ENCODE assay signal across 29 cellular contexts in the genomic region with DNA sequence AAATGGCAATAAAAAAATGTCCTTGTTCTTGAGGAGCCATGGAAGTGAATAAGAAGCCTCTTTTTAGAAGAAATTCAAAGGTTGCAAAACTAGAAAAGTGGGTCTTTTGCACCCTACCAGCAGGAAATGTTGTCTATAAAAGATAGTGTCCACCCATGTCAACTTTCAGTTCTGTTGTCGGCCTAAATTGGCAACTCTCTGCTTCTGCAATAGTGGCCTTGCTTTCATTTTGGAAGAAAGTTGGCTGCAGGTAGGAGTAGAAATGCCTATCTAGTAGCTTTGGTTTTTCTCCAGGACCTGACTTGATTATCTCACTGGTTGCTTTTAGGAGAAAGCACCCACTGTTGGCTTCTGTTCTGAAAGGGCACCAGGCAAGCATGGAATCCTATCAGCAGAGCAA.
"Had no signal": no experiment of that assay in that cellular context is flagged by ENCODE, and none has a peak within 500 bp of the region (broad histone marks: within the 10 kb centered on the region; RNA-seq: fewer than 3 reads in every experiment).

No MANE protein-coding gene starts in this region.

- H3K4me2 ChIP-seq: hepatocyte had no signal

- H3K4me3 ChIP-seq: adrenal gland, body of pancreas, colonic mucosa, esophagus squamous epithelium, gastroesophageal sphincter, hepatocyte had no signal

- H3K9me3 ChIP-seq: adrenal gland, body of pancreas, colonic mucosa, esophagus squamous epithelium, gastroesophageal sphincter, heart right ventricle had no signal

- H3K4me1 ChIP-seq: colonic mucosa had no signal

- H3K27me3 ChIP-seq: adrenal gland, body of pancreas, colonic mucosa, esophagus squamous epithelium, gastroesophageal sphincter, heart right ventricle, hepatocyte had no signal

- H3K27ac ChIP-seq: body of pancreas, colonic mucosa, epithelial cell of prostate, esophagus squamous epithelium, gastroesophageal sphincter, hepatocyte had no signal

- DNase-seq: activated CD4-positive, alpha-beta memory T cell treated with anti-CD3 and anti-CD28 coated beads, Interleukin-2, amount 10 ng/mL, durations not matched to agents 7 days and 5 days; activated CD4-positive, alpha-beta T cell treated with anti-CD3 and anti-CD28 coated beads for 36 hours; activated CD4-positive, alpha-beta T cell treated with anti-CD3 and anti-CD28 coated beads, Interleukin-2, amount 10 ng/mL, durations not matched to agents 24 days and 14 days; activated CD4-positive, CD25-positive, alpha-beta regulatory T cell; activated CD4-positive, CD25-positive, alpha-beta regulatory T cell treated with anti-CD3 and anti-CD28 coated beads, Interleukin-2, amount 50 U/mL, for 72 hours; activated CD8-positive, alpha-beta memory T cell treated with anti-CD3 and anti-CD28 coated beads, Interleukin-2, amount 50 U/mL, for 48 hours; activated effector memory CD4-positive, alpha-beta T cell treated with Interleukin-2 at 50 U/mL for 16 hours; activated gamma-delta T cell treated with Interleukin-2 at 50 U/mL for 16 hours; activated naive CD4-positive, alpha-beta T cell treated with anti-CD3 and anti-CD28 coated beads for 36 hours; activated naive CD8-positive, alpha-beta T cell treated with anti-CD3 and anti-CD28 coated beads for 36 hours; activated naive CD8-positive, alpha-beta T cell treated with anti-CD3 and anti-CD28 coated beads, Interleukin-2, amount 50 U/mL, for 24 hours; activated T-cell treated with anti-CD3 and anti-CD28 coated beads for 4 hours; activated T-cell treated with anti-CD3 and anti-CD28 coated beads, Interleukin-2, amount 50 U/mL, for 24 hours; aorta; central memory CD4-positive, alpha-beta T cell; cerebellar nuclear complex; colonic mucosa; effector CD8-positive, alpha-beta T cell; esophagus squamous epithelium; foreskin melanocyte; T-helper 2 cell had no signal

- H3K36me3 ChIP-seq: adrenal gland, colonic mucosa, esophagus squamous epithelium, gastroesophageal sphincter, heart right ventricle had no signal

- H3K9me3 Mint-ChIP-seq: activated CD4-positive, alpha-beta memory T cell treated with anti-CD3 and anti-CD28 coated beads, Interleukin-2, amount 10 ng/mL, durations not matched to agents 7 days and 5 days; activated CD4-positive, alpha-beta T cell treated with anti-CD3 and anti-CD28 coated beads, Interleukin-2, amount 10 ng/mL, durations not matched to agents 24 days and 14 days; activated naive CD4-positive, alpha-beta T cell treated with anti-CD3 and anti-CD28 coated beads for 36 hours; activated naive CD4-positive, alpha-beta T cell treated with anti-CD3 and anti-CD28 coated beads, Interleukin-2, amount 50 U/mL, for 24 hours; activated naive CD8-positive, alpha-beta T cell treated with anti-CD3 and anti-CD28 coated beads for 36 hours; activated naive CD8-positive, alpha-beta T cell treated with anti-CD3 and anti-CD28 coated beads, Interleukin-2, amount 50 U/mL, for 24 hours; activated T-cell treated with anti-CD3 and anti-CD28 coated beads, Interleukin-2, amount 50 U/mL, for 24 hours; activated T-helper 17 cell treated with anti-CD3 and anti-CD28 coated beads, Interleukin-2, amount 50 U/mL, for 72 hours had no signal

- H3K27me3 Mint-ChIP-seq: activated naive CD4-positive, alpha-beta T cell treated with anti-CD3 and anti-CD28 coated beads, Interleukin-2, amount 50 U/mL, for 24 hours had no signal

- H3K4me3 Mint-ChIP-seq: activated CD4-positive, alpha-beta memory T cell treated with anti-CD3 and anti-CD28 coated beads, Interleukin-2, amount 10 ng/mL, durations not matched to agents 7 days and 5 days; activated CD4-positive, alpha-beta T cell treated with anti-CD3 and anti-CD28 coated beads for 36 hours; activated CD4-positive, alpha-beta T cell treated with anti-CD3 and anti-CD28 coated beads, Interleukin-2, amount 10 ng/mL, durations not matched to agents 24 days and 14 days; activated naive CD4-positive, alpha-beta T cell treated with anti-CD3 and anti-CD28 coated beads for 36 hours; activated naive CD4-positive, alpha-beta T cell treated with anti-CD3 and anti-CD28 coated beads, Interleukin-2, amount 50 U/mL, for 24 hours; activated naive CD8-positive, alpha-beta T cell treated with anti-CD3 and anti-CD28 coated beads for 36 hours; activated naive CD8-positive, alpha-beta T cell treated with anti-CD3 and anti-CD28 coated beads, Interleukin-2, amount 50 U/mL, for 24 hours; activated T-cell treated with anti-CD3 and anti-CD28 coated beads, Interleukin-2, amount 50 U/mL, for 24 hours; activated T-helper 17 cell treated with anti-CD3 and anti-CD28 coated beads, Interleukin-2, amount 50 U/mL, for 72 hours had no signal

- H3K4me1 Mint-ChIP-seq: activated CD4-positive, alpha-beta memory T cell treated with anti-CD3 and anti-CD28 coated beads, Interleukin-2, amount 10 ng/mL, durations not matched to agents 7 days and 5 days; activated CD4-positive, alpha-beta T cell treated with anti-CD3 and anti-CD28 coated beads for 36 hours; activated CD4-positive, alpha-beta T cell treated with anti-CD3 and anti-CD28 coated beads, Interleukin-2, amount 10 ng/mL, durations not matched to agents 24 days and 14 days; activated naive CD4-positive, alpha-beta T cell treated with anti-CD3 and anti-CD28 coated beads, Interleukin-2, amount 50 U/mL, for 24 hours; activated naive CD8-positive, alpha-beta T cell treated with anti-CD3 and anti-CD28 coated beads for 36 hours; activated naive CD8-positive, alpha-beta T cell treated with anti-CD3 and anti-CD28 coated beads, Interleukin-2, amount 50 U/mL, for 24 hours; activated T-helper 17 cell treated with anti-CD3 and anti-CD28 coated beads, Interleukin-2, amount 50 U/mL, for 72 hours had no signal

- ATAC-seq: activated CD4-positive, alpha-beta T cell treated with anti-CD3 and anti-CD28 coated beads for 36 hours; activated naive CD8-positive, alpha-beta T cell treated with anti-CD3 and anti-CD28 coated beads, Interleukin-2, amount 50 U/mL, for 24 hours; activated T-helper 17 cell treated with anti-CD3 and anti-CD28 coated beads, Interleukin-2, amount 50 U/mL, for 72 hours; gastroesophageal sphincter had no signal

- H3K36me3 Mint-ChIP-seq: activated naive CD4-positive, alpha-beta T cell treated with anti-CD3 and anti-CD28 coated beads, Interleukin-2, amount 50 U/mL, for 24 hours; activated naive CD8-positive, alpha-beta T cell treated with anti-CD3 and anti-CD28 coated beads for 36 hours had no signal
